27 cellular contexts compared by ENCODE assay signal in genomic region chr22:20056696-20057386, GRCh38.
"Had no signal": no experiment of that assay in that cellular context is flagged by ENCODE, and none has a peak within 500 bp of the region (broad histone marks: within the 10 kb centered on the region; RNA-seq: fewer than 3 reads in every experiment).

No MANE protein-coding gene starts in this region.

- ATAC-seq: activated CD8-positive, alpha-beta T cell treated with anti-CD3 and anti-CD28 coated beads, Interleukin-2, amount 10 ng/mL, durations not matched to agents 7 days and 5 days; Panc1; SK-N-SH treated with all-trans-retinoic acid at 6 μM for 48 hours had no signal

- H3K27me3 Mint-ChIP-seq: activated naive CD8-positive, alpha-beta T cell treated with anti-CD3 and anti-CD28 coated beads, Interleukin-2, amount 10 ng/mL, durations not matched to agents 7 days and 5 days had no signal

- H3K4me3 ChIP-seq: breast epithelium, MG63, SJSA1 had no signal

- H3K36me3 ChIP-seq: breast epithelium had no signal

- H3K9me3 Mint-ChIP-seq: activated naive CD8-positive, alpha-beta T cell treated with anti-CD3 and anti-CD28 coated beads, Interleukin-2, amount 10 ng/mL, durations not matched to agents 7 days and 5 days; T-helper 1 cell treated with Interleukin-12 subunit alpha and Interleukin-12 subunit beta and Interleukin-4 antibody, amounts not matched to agents 30 μg/mL and 1 μg/mL, for 36 hours had no signal

- DNase-seq: activated CD4-positive, alpha-beta T cell treated with anti-CD3 and anti-CD28 coated beads for 48 hours; activated CD4-positive, alpha-beta T cell treated with anti-CD3 and anti-CD28 coated beads, Interleukin-2, amount 50 U/mL, for 4 hours; activated CD4-positive, CD25-positive, alpha-beta regulatory T cell treated with anti-CD3 and anti-CD28 coated beads, Interleukin-2, amount 50 U/mL, for 72 hours; activated CD8-positive, alpha-beta memory T cell treated with anti-CD3 and anti-CD28 coated beads, Interleukin-2, amount 50 U/mL, for 48 hours; activated CD8-positive, alpha-beta T cell treated with anti-CD3 and anti-CD28 coated beads, Interleukin-2, amount 10 ng/mL, durations not matched to agents 7 days and 5 days; activated naive CD4-positive, alpha-beta T cell treated with anti-CD3 and anti-CD28 coated beads, Interleukin-2, amount 50 U/mL, for 16 hours; activated naive CD8-positive, alpha-beta T cell treated with anti-CD3 and anti-CD28 coated beads, Interleukin-2, amount 10 ng/mL, durations not matched to agents 7 days and 5 days; activated T-cell treated with anti-CD3 and anti-CD28 coated beads, Interleukin-2, amount 50 U/mL, for 1 hour; aorta; central memory CD4-positive, alpha-beta T cell; MG63; MV-4-11; NCI-H1105; NCI-H1436 treated with DMSO at 0.1 percent for 48 hours; NCI-H187; NCI-H2081; NCI-H510A treated with DMSO at 0.1 percent for 48 hours; NCI-H69; NK-92 treated with Interleukin-12 subunit alpha and Interleukin-12 subunit beta, amount 100 ng/mL, for 24 hours; OCI-M1; Right ventricle myocardium superior; RPMI8226 had no signal

- H3K27me3 ChIP-seq: breast epithelium, MG63, SJSA1 had no signal

- H3K27ac ChIP-seq: breast epithelium, SJSA1 had no signal

- H3K27ac Mint-ChIP-seq: activated CD8-positive, alpha-beta T cell treated with anti-CD3 and anti-CD28 coated beads, Interleukin-2, amount 10 ng/mL, durations not matched to agents 7 days and 5 days; activated naive CD8-positive, alpha-beta T cell treated with anti-CD3 and anti-CD28 coated beads, Interleukin-2, amount 10 ng/mL, durations not matched to agents 7 days and 5 days; T-helper 1 cell treated with Interleukin-12 subunit alpha and Interleukin-12 subunit beta and Interleukin-4 antibody, amounts not matched to agents 30 μg/mL and 1 μg/mL, for 36 hours had no signal

- H3K4me1 ChIP-seq: breast epithelium, SJSA1 had no signal

- H3K4me3 Mint-ChIP-seq: activated CD8-positive, alpha-beta T cell treated with anti-CD3 and anti-CD28 coated beads, Interleukin-2, amount 10 ng/mL, durations not matched to agents 7 days and 5 days; activated naive CD8-positive, alpha-beta T cell treated with anti-CD3 and anti-CD28 coated beads, Interleukin-2, amount 10 ng/mL, durations not matched to agents 7 days and 5 days; T-helper 1 cell treated with Interleukin-12 subunit alpha and Interleukin-12 subunit beta and Interleukin-4 antibody, amounts not matched to agents 30 μg/mL and 1 μg/mL, for 36 hours had no signal

- H3K9me3 ChIP-seq: breast epithelium, MG63, SJSA1 had no signal
